Comparison of ENCODE assay signal across 13 cellular contexts in genomic region chr4:3303840-3304715, GRCh38. TPM values are rescaled to one million over a fixed set of nuclear protein-coding genes. Genes with fewer than 3 reads are reported as not detected.
DNase-seq lines count a peak whose midpoint lies in the region; ATAC-seq, FAIRE-seq and TF ChIP-seq lines count a peak whose summit lies in the region.
"Had no signal": no experiment of that assay in that cellular context is flagged by ENCODE, and none has a peak within 500 bp of the region (broad histone marks: within the 10 kb centered on the region; RNA-seq: fewer than 3 reads in every experiment).

No MANE protein-coding gene starts in this region.

- H3K36me3 Mint-ChIP-seq in activated T-cell treated with anti-CD3 and anti-CD28 coated beads, Interleukin-2, amount 50 U/mL, for 24 hours (ENCODE audit: low read depth) = no peaks in the 10 kb centered on the region
- no peaks in the 10 kb centered on the region for H3K36me3 Mint-ChIP-seq in astrocyte (ENCODE audit: low read depth, unreplicated experiment)
- H3K36me3 Mint-ChIP-seq: stimulated activated effector memory CD8-positive, alpha-beta T cell treated with anti-CD3 and anti-CD28 coated beads, Interleukin-12 subunit alpha, Interleukin-12 subunit beta, amount 100 ng/mL, for 72 hours had no signal

- no peak for ATAC-seq in right lobe of liver

- no peaks in the 10 kb centered on the region for H3K9me3 Mint-ChIP-seq in activated T-cell treated with anti-CD3 and anti-CD28 coated beads, Interleukin-2, amount 50 U/mL, for 24 hours
- H3K9me3 Mint-ChIP-seq in astrocyte (ENCODE audit: unreplicated experiment) = peaks cover 1% of the 10 kb centered on the region
- H3K9me3 Mint-ChIP-seq: activated B cell treated with CpG ODN at 0.5 μM for 24 hours; stimulated activated effector memory CD8-positive, alpha-beta T cell treated with anti-CD3 and anti-CD28 coated beads, Interleukin-12 subunit alpha, Interleukin-12 subunit beta, amount 100 ng/mL, for 72 hours had no signal

- no peak overlapping the region for H3K9ac ChIP-seq in astrocyte (ENCODE audit: low read length)

- peaks cover 7% of the 10 kb centered on the region for H3K27me3 Mint-ChIP-seq in activated T-cell treated with anti-CD3 and anti-CD28 coated beads, Interleukin-2, amount 50 U/mL, for 24 hours
- peaks cover 14% of the 10 kb centered on the region for H3K27me3 Mint-ChIP-seq in astrocyte (ENCODE audit: low read depth, unreplicated experiment)
- H3K27me3 Mint-ChIP-seq: activated B cell treated with CpG ODN at 0.5 μM for 24 hours had no signal

- H3K4me1 Mint-ChIP-seq in activated T-cell treated with anti-CD3 and anti-CD28 coated beads, Interleukin-2, amount 50 U/mL, for 24 hours (ENCODE audit: low read depth) = peaks cover 61% of the 10 kb centered on the region
- peaks cover 25% of the 10 kb centered on the region for H3K4me1 Mint-ChIP-seq in astrocyte (ENCODE audit: low read depth, unreplicated experiment)

- DNase-seq in activated T-cell treated with anti-CD3 and anti-CD28 coated beads, Interleukin-2, amount 50 U/mL, for 24 hours = peak; percentile 15
- DNase-seq in activated T-cell treated with anti-CD3 and anti-CD28 coated beads, Interleukin-2, amount 50 U/mL, for 48 hours = no peak
- DNase-seq in astrocyte (ENCODE audit: low read depth) = no peak
- DNase-seq in right lobe of liver = peak; percentile 2 to 27 (median 12)
- no peak for DNase-seq in substantia nigra (lab: John Stamatoyannopoulos, UW)
- DNase-seq in inferior parietal cortex (ENCODE audit: extremely low spot score) = no peak
- no peak for DNase-seq in NCI-H1105 (lab: John Stamatoyannopoulos, UW)
- no peak for DNase-seq in SJCRH30
- DNase-seq: activated B cell treated with CpG ODN at 0.5 μM for 24 hours; effector CD8-positive, alpha-beta T cell; NCI-H1694 treated with DMSO at 0.1 percent for 48 hours had no signal

- no peak for TF ChIP-seq POLR2A in right lobe of liver (IDR thresholded peaks at IDR 0.05)

- no peaks in the 10 kb centered on the region for H3K9me3 ChIP-seq in astrocyte (ENCODE audit: insufficient read depth, low read depth, low read length)
- no peaks in the 10 kb centered on the region for H3K9me3 ChIP-seq in right lobe of liver
- H3K9me3 ChIP-seq in SJCRH30 (replicated peaks) = no peaks in the 10 kb centered on the region

- H3K36me3 ChIP-seq in astrocyte (ENCODE audit: insufficient read depth, low read length) (no peaks in the 10 kb centered on the region), right lobe of liver (no peaks in the 10 kb centered on the region), SJCRH30 (no peaks in the 10 kb centered on the region)

- peaks cover 15% of the 10 kb centered on the region for H3K4me1 ChIP-seq in astrocyte (ENCODE audit: insufficient read depth, low read length)
- H3K4me1 ChIP-seq in right lobe of liver = no peaks in the 10 kb centered on the region
- H3K4me1 ChIP-seq in SJCRH30 = peaks cover 26% of the 10 kb centered on the region

- TF ChIP-seq CTCF in astrocyte (IDR thresholded peaks at IDR 0.05; ENCODE audit: insufficient read depth, low read depth, low read length) (no peak), right lobe of liver (IDR thresholded peaks at IDR 0.05) (no peak)

- no peak overlapping the region for H3K4me3 Mint-ChIP-seq in activated T-cell treated with anti-CD3 and anti-CD28 coated beads, Interleukin-2, amount 50 U/mL, for 24 hours
- H3K4me3 Mint-ChIP-seq in astrocyte (ENCODE audit: unreplicated experiment) = no peak overlapping the region

- peaks cover 85% of the 10 kb centered on the region for H3K79me2 ChIP-seq in astrocyte (ENCODE audit: insufficient read depth, low read length)

- WGBS in right lobe of liver (ENCODE audit: insufficient coverage, low coverage, low lambda C conversion rate, missing lambda C conversion rate) = 88% methylated on average over 11 of the region's 16 CpGs

- H3K27ac ChIP-seq in astrocyte (ENCODE audit: low read depth, low read length) (no peak overlapping the region), right lobe of liver (no peak overlapping the region), substantia nigra (ENCODE audit: low read depth, low read length, poor library complexity, severe bottlenecking) (peak overlapping the region; percentile 37), SJCRH30 (no peak overlapping the region)

- H3K27ac Mint-ChIP-seq in activated T-cell treated with anti-CD3 and anti-CD28 coated beads, Interleukin-2, amount 50 U/mL, for 24 hours = no peak overlapping the region
- no peak overlapping the region for H3K27ac Mint-ChIP-seq in astrocyte (ENCODE audit: unreplicated experiment)
- H3K27ac Mint-ChIP-seq: stimulated activated effector memory CD8-positive, alpha-beta T cell treated with anti-CD3 and anti-CD28 coated beads, Interleukin-12 subunit alpha, Interleukin-12 subunit beta, amount 100 ng/mL, for 72 hours had no signal

- H4K20me1 ChIP-seq in astrocyte (ENCODE audit: insufficient read depth, low read length) = peaks cover 97% of the 10 kb centered on the region

- H3K27me3 ChIP-seq in astrocyte (ENCODE audit: insufficient read depth, low read length) (no peaks in the 10 kb centered on the region), right lobe of liver (no peaks in the 10 kb centered on the region), SJCRH30 (no peaks in the 10 kb centered on the region)

- no peak overlapping the region for H2AFZ ChIP-seq in astrocyte (ENCODE audit: low read depth, low read length)

- H3K4me3 ChIP-seq in astrocyte (ENCODE audit: insufficient read depth, low read depth, low read length) (no peak overlapping the region), right lobe of liver (no peak overlapping the region), SJCRH30 (no peak overlapping the region)

- intact Hi-C loops in right lobe of liver (cut with DNase I) = no loop called here

- FAIRE-seq in astrocyte (lab: Jason Lieb, UNC) = no peak
- FAIRE-seq: RCC 7860 had no signal

- H3K4me2 ChIP-seq in astrocyte (ENCODE audit: low read length) = peak overlapping the region; percentile 65

RNA-seq across cellular contexts. Expression of gene RGS12, which starts 11.3 kb away (rescaled TPM):
- total RNA-seq in astrocyte (18.0 and 21.9 TPM in 2 replicates), right lobe of liver (10 to 100 TPM; 15.0 to 29.6 (median 22.1) TPM)
- 26.3 and 34.0 TPM in 2 replicates for total RNA-seq in SJCRH30 (2014; rRNA removed; shearing (Covaris generic))

RNA-seq across cellular contexts. Expression of gene MSANTD1, which starts 55.1 kb away (rescaled TPM):
- total RNA-seq in astrocyte = 1.4 and 1.6 TPM in 2 replicates
- total RNA-seq in right lobe of liver = under 1 TPM in 5 of 6 experiments, not detected in 1; 0.46 to 0.84 (median 0.64) TPM
- 0.04 and 0.08 TPM in 2 replicates for total RNA-seq in SJCRH30 (2014; rRNA removed; shearing (Covaris generic))

Comparison
In these comparisons a context has a peak if more than half of its experiments do, and no peak if none do; other contexts are left out.
1. DNase-seq: peak in activated T-cell treated with anti-CD3 and anti-CD28 coated beads, Interleukin-2, amount 50 U/mL, for 24 hours (single experiment) and right lobe of liver (3 of 3); none in activated T-cell treated with anti-CD3 and anti-CD28 coated beads, Interleukin-2, amount 50 U/mL, for 48 hours (0 of 2), astrocyte (single experiment), substantia nigra (0 of 49), inferior parietal cortex (single experiment), NCI-H1105 (single experiment) and SJCRH30 (0 of 2).